1 cellular context compared by ENCODE assay signal in genomic region chr14:92473261-92473946, GRCh38.
TF ChIP-seq lines count a peak whose summit lies in the region.

No MANE protein-coding gene starts in this region.

TF ChIP-seq in HepG2, 621 proteins besides CTCF, POLR2A, EP300 and RAD21 (continued from another document):
- no peak for TF ChIP-seq DRAP1 (CRISPR knock-in tag; IDR thresholded peaks at IDR 0.05)
- TF ChIP-seq ZNF350 (CRISPR knock-in tag; IDR thresholded peaks at IDR 0.05; ENCODE audit: borderline replicate concordance, low read depth): no peak
- no peak for TF ChIP-seq IRX3 (CRISPR knock-in tag; IDR thresholded peaks at IDR 0.05; ENCODE audit: borderline replicate concordance, low read depth)
- TF ChIP-seq ELF3 (CRISPR knock-in tag; IDR thresholded peaks at IDR 0.05): peak; percentile 56
- TF ChIP-seq ARID5B (CRISPR knock-in tag; IDR thresholded peaks at IDR 0.05): peak; percentile 68
- TF ChIP-seq FOSL2 (CRISPR knock-in tag; IDR thresholded peaks at IDR 0.05): peak; percentile 73
- TF ChIP-seq CEBPB (IDR thresholded peaks at IDR 0.05; ENCODE audit: borderline replicate concordance, low read depth, low read length): peak; percentile 93
- TF ChIP-seq SIX4 (CRISPR knock-in tag; IDR thresholded peaks at IDR 0.05): peak; percentile 45; the same call in 1 of the 2 replicates
- peak; percentile 44 for TF ChIP-seq RARA (CRISPR knock-in tag; IDR thresholded peaks at IDR 0.05)
- no peak for TF ChIP-seq ZFP36L2 (CRISPR knock-in tag; IDR thresholded peaks at IDR 0.05)
- no peak for TF ChIP-seq TEAD3 (CRISPR knock-in tag; optimal IDR thresholded peaks at IDR 0.05; ENCODE audit: borderline replicate concordance)
- TF ChIP-seq ZNF513 (CRISPR knock-in tag; conservative IDR thresholded peaks at IDR 0.05): no peak
- no peak for TF ChIP-seq SALL2 (CRISPR knock-in tag; IDR thresholded peaks at IDR 0.05)
- peak; percentile 38; the same call in 1 of the 2 replicates for TF ChIP-seq BHLHE40 (IDR thresholded peaks at IDR 0.05; ENCODE audit: low read length)
- TF ChIP-seq ZNF792 (CRISPR knock-in tag; IDR thresholded peaks at IDR 0.05): 0 out of 2 replicates have a peak, but pooled peaks have one; percentile 45
- TF ChIP-seq ARID4A (CRISPR knock-in tag; IDR thresholded peaks at IDR 0.05; ENCODE audit: borderline replicate concordance): no peak
- TF ChIP-seq KDM1A (CRISPR knock-in tag; IDR thresholded peaks at IDR 0.05): 0 out of 2 replicates have a peak, but pooled peaks have one; percentile 49
- TF ChIP-seq FOXA3 (CRISPR knock-in tag; IDR thresholded peaks at IDR 0.05): 0 out of 2 replicates have a peak, but pooled peaks have one; percentile 22
- TF ChIP-seq ARID3A (IDR thresholded peaks at IDR 0.05; ENCODE audit: low read depth, low read length): peak; percentile 37; the same call in 1 of the 2 replicates
- TF ChIP-seq RXRA (CRISPR knock-in tag; IDR thresholded peaks at IDR 0.05): no peak
- no peak for TF ChIP-seq ATF4 (CRISPR knock-in tag; IDR thresholded peaks at IDR 0.05)
- no peak for TF ChIP-seq ZNF839 (CRISPR knock-in tag; IDR thresholded peaks at IDR 0.05; ENCODE audit: borderline replicate concordance)
- 0 out of 2 replicates have a peak, but pooled peaks have one; percentile 18 for TF ChIP-seq ZNF292 (CRISPR knock-in tag; IDR thresholded peaks at IDR 0.05; ENCODE audit: borderline replicate concordance, low read depth)
- TF ChIP-seq ZNF576 (CRISPR knock-in tag; IDR thresholded peaks at IDR 0.05): no peak
- TF ChIP-seq SIX1 (CRISPR knock-in tag; IDR thresholded peaks at IDR 0.05; ENCODE audit: borderline replicate concordance): 0 out of 2 replicates have a peak, but pooled peaks have one; percentile 36
- 0 out of 2 replicates have a peak, but pooled peaks have one; percentile 7 for TF ChIP-seq PBX2 (CRISPR knock-in tag; IDR thresholded peaks at IDR 0.05)
- TF ChIP-seq ZNF121 (CRISPR knock-in tag; IDR thresholded peaks at IDR 0.05): no peak
- no peak for TF ChIP-seq KDM3A (CRISPR knock-in tag; IDR thresholded peaks at IDR 0.05; ENCODE audit: low read depth)
- TF ChIP-seq TCF7 (IDR thresholded peaks at IDR 0.05; ENCODE audit: low read depth): 0 out of 2 replicates have a peak, but pooled peaks have one; percentile 9
- peak; percentile 40; the same call in 1 of the 2 replicates for TF ChIP-seq GFI1 (CRISPR knock-in tag; IDR thresholded peaks at IDR 0.05; ENCODE audit: borderline replicate concordance)
- TF ChIP-seq LCORL (IDR thresholded peaks at IDR 0.05): 0 out of 2 replicates have a peak, but pooled peaks have one; percentile 35
- no peak for TF ChIP-seq LCORL (CRISPR knock-in tag; IDR thresholded peaks at IDR 0.05)
